ENCODE assay signal across 15 cellular contexts in genomic region chr1:232319106-232319505, GRCh38.
DNase-seq lines count a peak whose midpoint lies in the region; ATAC-seq and TF ChIP-seq lines count a peak whose summit lies in the region.
"Had no signal": no experiment of that assay in that cellular context is flagged by ENCODE, and none has a peak within 500 bp of the region (broad histone marks: within the 10 kb centered on the region; RNA-seq: fewer than 3 reads in every experiment).

No MANE protein-coding gene starts in this region.

- H4K20me1 ChIP-seq in neural progenitor cell (ENCODE audit: low read depth): no peaks in the 10 kb centered on the region

- TF ChIP-seq CTCF in neural progenitor cell (IDR thresholded peaks at IDR 0.05) (no peak), upper lobe of right lung (IDR thresholded peaks at IDR 0.05) (no peak)

- peaks cover 10% of the 10 kb centered on the region for H3K4me1 Mint-ChIP-seq in neural progenitor cell
- H3K4me1 Mint-ChIP-seq: stimulated activated effector memory CD8-positive, alpha-beta T cell treated with anti-CD3 and anti-CD28 coated beads, Interleukin-12 subunit alpha, Interleukin-12 subunit beta, amount 100 ng/mL, for 72 hours had no signal

- H3F3A ChIP-seq in neural progenitor cell (ENCODE audit: low read depth): no peaks in the 10 kb centered on the region

- no peaks in the 10 kb centered on the region for H3K36me3 Mint-ChIP-seq in neural progenitor cell
- H3K36me3 Mint-ChIP-seq: activated naive CD8-positive, alpha-beta T cell; stimulated activated effector memory CD8-positive, alpha-beta T cell treated with anti-CD3 and anti-CD28 coated beads, Interleukin-12 subunit alpha, Interleukin-12 subunit beta, amount 100 ng/mL, for 72 hours had no signal

- H3K9ac ChIP-seq in neural progenitor cell: no peak overlapping the region

- peak overlapping the region; percentile 63 for H2AFZ ChIP-seq in neural progenitor cell (replicated peaks)

- H3K27ac ChIP-seq in neural progenitor cell (no peak overlapping the region), upper lobe of right lung (no peak overlapping the region)

- intact Hi-C loops in Right ventricle myocardium superior (cut with DNase I) (loop anchor here (5.0 to 10.0 kb wide), 3 partner anchors 306 to 457 kb away; no protein-coding TSS in a partner anchor), upper lobe of right lung (cut with DNase I) (no loop called here)

- H3K4me3 ChIP-seq in neural progenitor cell (no peak overlapping the region), upper lobe of right lung (no peak overlapping the region)

- H3K79me2 ChIP-seq in neural progenitor cell (ENCODE audit: low read depth): no peaks in the 10 kb centered on the region

- peak; percentile 78 for DNase-seq in ELF-1 (ENCODE audit: low read depth, low spot score)
- peak; percentile 83 for DNase-seq in NCI-H2171 (lab: John Stamatoyannopoulos, UW)
- DNase-seq in Right ventricle myocardium superior: peak; percentile 91
- DNase-seq in neural progenitor cell (ENCODE audit: low spot score): no peak
- no peak for DNase-seq in upper lobe of right lung
- no peak for DNase-seq in cerebellar nuclear complex (lab: John Stamatoyannopoulos, UW)
- DNase-seq: activated CD4-positive, CD25-positive, alpha-beta regulatory T cell; activated CD8-positive, alpha-beta memory T cell treated with anti-CD3 and anti-CD28 coated beads, Interleukin-2, amount 50 U/mL, for 48 hours; EL; OCI-M1; stimulated activated CD4-positive, alpha-beta T cell treated with anti-CD3 and anti-CD28 coated beads, Interleukin-4, amount 100 ng/mL, for 1 hour had no signal

- H3K9me3 Mint-ChIP-seq in neural progenitor cell: peaks cover 6% of the 10 kb centered on the region

- H3K9me3 ChIP-seq in neural progenitor cell (ENCODE audit: low read depth) (no peaks in the 10 kb centered on the region), upper lobe of right lung (no peaks in the 10 kb centered on the region)

- H3K4me2 ChIP-seq in neural progenitor cell: no peak overlapping the region

- H3K27me3 Mint-ChIP-seq in neural progenitor cell (ENCODE audit: insufficient read depth, low read depth): peaks cover 3% of the 10 kb centered on the region

- H3K27ac Mint-ChIP-seq in neural progenitor cell: no peak overlapping the region
- H3K27ac Mint-ChIP-seq: activated naive CD8-positive, alpha-beta T cell; stimulated activated effector memory CD8-positive, alpha-beta T cell treated with anti-CD3 and anti-CD28 coated beads, Interleukin-12 subunit alpha, Interleukin-12 subunit beta, amount 100 ng/mL, for 72 hours had no signal

- H3K27me3 ChIP-seq in neural progenitor cell (no peaks in the 10 kb centered on the region), upper lobe of right lung (no peaks in the 10 kb centered on the region)

- ATAC-seq in Right ventricle myocardium superior (ENCODE audit: poor library complexity) (peak; percentile 94), HG02678 (IDR thresholded peaks at IDR 0.05; ENCODE audit: unreplicated experiment) (no peak), upper lobe of right lung (no peak), GM21825 (IDR thresholded peaks at IDR 0.05; ENCODE audit: unreplicated experiment) (no peak)
- ATAC-seq: stimulated activated effector memory CD8-positive, alpha-beta T cell treated with anti-CD3 and anti-CD28 coated beads, Interleukin-12 subunit alpha, Interleukin-12 subunit beta, amount 100 ng/mL, for 72 hours had no signal

- H3K36me3 ChIP-seq in neural progenitor cell (no peaks in the 10 kb centered on the region), upper lobe of right lung (no peaks in the 10 kb centered on the region)

- H3K4me1 ChIP-seq in neural progenitor cell (no peaks in the 10 kb centered on the region), upper lobe of right lung (no peaks in the 10 kb centered on the region)

- no peak overlapping the region for H3K4me3 Mint-ChIP-seq in neural progenitor cell
- H3K4me3 Mint-ChIP-seq: activated naive CD8-positive, alpha-beta T cell; stimulated activated effector memory CD8-positive, alpha-beta T cell treated with anti-CD3 and anti-CD28 coated beads, Interleukin-12 subunit alpha, Interleukin-12 subunit beta, amount 100 ng/mL, for 72 hours had no signal

Comparison
In these comparisons a context has a peak if more than half of its experiments do, and no peak if none do; other contexts are left out.
1. DNase-seq: peak in ELF-1 (single experiment), NCI-H2171 (single experiment) and Right ventricle myocardium superior (single experiment); none in neural progenitor cell (single experiment), upper lobe of right lung (single experiment) and cerebellar nuclear complex (0 of 2).